9 cellular contexts compared by ENCODE assay signal in the genomic region with DNA sequence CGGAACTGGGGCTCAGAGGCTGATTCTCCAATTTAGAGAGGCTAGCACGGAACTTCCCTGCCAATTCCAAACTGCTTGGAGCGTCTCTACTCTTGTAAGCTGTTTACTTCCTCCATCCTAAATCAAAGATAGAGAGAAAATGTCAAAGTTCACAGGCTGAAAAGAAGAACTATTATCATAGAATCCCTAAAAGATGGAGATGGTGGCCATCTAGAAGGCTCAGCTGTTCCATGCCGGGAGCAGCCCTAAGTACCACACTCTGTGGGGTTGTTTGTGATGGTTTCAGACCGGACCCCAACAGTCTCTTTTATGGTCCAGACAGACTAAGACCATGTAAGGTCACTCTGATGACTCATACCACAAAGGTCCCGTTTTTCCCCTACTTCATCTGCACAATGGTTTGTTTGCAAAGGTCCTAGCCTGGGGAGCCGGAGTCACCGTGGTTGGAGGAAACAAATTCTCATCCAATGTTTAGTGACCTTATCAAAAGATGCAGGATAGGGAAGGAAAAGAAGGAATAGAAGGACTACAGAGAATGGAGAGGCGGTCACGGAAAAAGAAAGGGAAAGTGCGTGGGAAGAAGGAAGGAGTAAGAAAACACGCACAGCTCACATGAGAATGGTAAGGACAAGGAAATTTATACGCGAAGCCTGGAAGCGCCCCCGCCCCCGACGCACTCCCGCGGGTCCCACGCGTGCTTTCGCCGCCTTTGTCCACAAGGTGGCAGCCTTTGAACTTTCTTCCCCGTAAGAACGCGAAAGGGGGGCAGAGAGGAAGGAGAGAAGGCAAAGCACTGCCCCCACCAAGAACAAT. TPM values are rescaled to one million over a fixed set of nuclear protein-coding genes. Genes with fewer than 3 reads are reported as not detected.
DNase-seq lines count a peak whose midpoint lies in the region; ATAC-seq and TF ChIP-seq lines count a peak whose summit lies in the region.
"Had no signal": no experiment of that assay in that cellular context is flagged by ENCODE, and none has a peak within 500 bp of the region (broad histone marks: within the 10 kb centered on the region; RNA-seq: fewer than 3 reads in every experiment).

No MANE protein-coding gene starts in this region.

- H3K27me3 ChIP-seq in BE2C (no peaks in the 10 kb centered on the region), esophagus (ENCODE audit: control insufficient read depth in 1 of 2, insufficient read depth in 2 of 2, low read length in 2 of 2) (no peaks in the 10 kb centered on the region), mucosa of rectum (ENCODE audit: control insufficient read depth in 2 of 2, insufficient read depth in 2 of 2, low read length in 2 of 2) (peaks cover 9 to 23% of the 10 kb centered on the region in 2 donors)

- ATAC-seq in GM19463 (IDR thresholded peaks at IDR 0.05; ENCODE audit: unreplicated experiment) (peak; percentile 79), GM21786 (IDR thresholded peaks at IDR 0.05; ENCODE audit: unreplicated experiment) (no peak)

- H3K36me3 ChIP-seq in BE2C: no peaks in the 10 kb centered on the region
- H3K36me3 ChIP-seq in esophagus (ENCODE audit: control insufficient read depth in 2 of 2, insufficient read depth in 2 of 2, low read length in 1 of 2): no peaks in the 10 kb centered on the region
- H3K36me3 ChIP-seq in mucosa of rectum (ENCODE audit: control insufficient read depth in 2 of 2, insufficient read depth in 2 of 2, low read length in 2 of 2): no peaks in the 10 kb centered on the region

- H3K4me3 ChIP-seq in BE2C (ENCODE audit: low read depth, low read length) (peak overlapping the region; percentile 76), esophagus (ENCODE audit: low read depth in 1 of 2, low read length in 2 of 2) (peak overlapping the region; percentile 63 to 70), mucosa of rectum (ENCODE audit: low read length in 2 of 2) (peak overlapping the region; percentile 66 to 74)

- H3K27ac ChIP-seq in esophagus (ENCODE audit: low read depth in 2 of 2, low read length in 1 of 2): peak overlapping the region; percentile 66 to 76
- peak overlapping the region; percentile 67 to 80 for H3K27ac ChIP-seq in mucosa of rectum (ENCODE audit: low read depth in 2 of 2, low read length in 2 of 2)

- no peaks in the 10 kb centered on the region for H3K9me3 ChIP-seq in BE2C
- no peaks in the 10 kb centered on the region for H3K9me3 ChIP-seq in esophagus (ENCODE audit: control insufficient read depth in 2 of 2, insufficient read depth in 1 of 2, low read depth in 1 of 2, low read length in 1 of 2)
- no peaks in the 10 kb centered on the region for H3K9me3 ChIP-seq in mucosa of rectum (ENCODE audit: control insufficient read depth in 2 of 2, low read length in 2 of 2)

- 11 to 14% methylated on average over 26 to 27 of the region's 27 CpGs for WGBS in esophagus, 2 donors

- H3K9ac ChIP-seq in mucosa of rectum (ENCODE audit: low read depth in 1 of 2, low read length in 2 of 2): no peak overlapping the region

- DNase-seq in BE2C: peak; percentile 56
- DNase-seq in NCI-H460 (ENCODE audit: extremely low read depth, low read depth): peak; percentile 79
- DNase-seq in activated CD8-positive, alpha-beta memory T cell treated with anti-CD3 and anti-CD28 coated beads, Interleukin-2, amount 50 U/mL, for 1 hour (ENCODE audit: extremely low read depth): peak; percentile 1
- DNase-seq in stromal cell of bone marrow (ENCODE audit: low read depth): peak; percentile 60

- peak; percentile 59 for TF ChIP-seq CTCF in BE2C (IDR thresholded peaks at IDR 0.05; ENCODE audit: low read depth, low read length)

- H3K4me1 ChIP-seq in BE2C: no peaks in the 10 kb centered on the region
- H3K4me1 ChIP-seq in esophagus (ENCODE audit: control insufficient read depth in 2 of 2, insufficient read depth in 2 of 2, low read length in 1 of 2): peaks cover 0 to 2% of the 10 kb centered on the region in 2 donors
- peaks cover 2 to 10% of the 10 kb centered on the region in 2 donors for H3K4me1 ChIP-seq in mucosa of rectum (ENCODE audit: control insufficient read depth in 2 of 2, insufficient read depth in 2 of 2, low read length in 2 of 2)

RNA-seq across cellular contexts. Expression of gene ANTXR1, which starts 0.5 kb away (rescaled TPM):
- 3.6 TPM for polyA plus RNA-seq in BE2C (2012; ENCODE audit: insufficient read depth, insufficient read length, low read depth)
- total RNA-seq in NCI-H460 (2014; rRNA removed; shearing (Covaris generic)): 265 and 310 TPM in 2 replicates
- polyA plus RNA-seq in NCI-H460 (2014; cell fraction: nucleus; rRNA removed): 109 and 122 TPM in 2 replicates
- polyA plus RNA-seq in esophagus: 1 to 10 TPM; 5.0 to 8.5 TPM

RNA-seq across cellular contexts. Expression of gene GKN1, which starts 38.1 kb away (rescaled TPM):
- not detected for polyA plus RNA-seq in BE2C (2012; ENCODE audit: insufficient read depth, insufficient read length, low read depth)
- 1.6 and 2.1 TPM in 2 replicates for total RNA-seq in NCI-H460 (2014; rRNA removed; shearing (Covaris generic))
- 0.31 TPM in 1 of 2 replicates, not detected in the other for polyA plus RNA-seq in NCI-H460 (2014; cell fraction: nucleus; rRNA removed)
- 1 to 10 TPM in 1 of 2 donors, under 1 TPM in 1; 0.25 to 6.2 TPM for polyA plus RNA-seq in esophagus
- total RNA-seq: HT1080 had no signal

RNA-seq across cellular contexts. Expression of gene GKN2, which starts 59.8 kb away (rescaled TPM):
- not detected for polyA plus RNA-seq in BE2C (2012; ENCODE audit: insufficient read depth, insufficient read length, low read depth)
- total RNA-seq in NCI-H460 (2014; rRNA removed; shearing (Covaris generic)): 1.6 TPM in 2 replicates
- polyA plus RNA-seq in NCI-H460 (2014; cell fraction: nucleus; rRNA removed): not detected in 2 replicates
- 1 to 10 TPM in 1 of 2 donors, not detected in 1; 2.6 TPM for polyA plus RNA-seq in esophagus
- total RNA-seq: HT1080 had no signal

Comparison
In these comparisons a context has a peak if more than half of its experiments do, and no peak if none do; other contexts are left out.
1. DNase-seq: peak in every context shown above with its lines; median percentile 79 in NCI-H460; 60 in stromal cell of bone marrow; 56 in BE2C; 1 in activated CD8-positive, alpha-beta memory T cell treated with anti-CD3 and anti-CD28 coated beads, Interleukin-2, amount 50 U/mL, for 1 hour.